Comparison of ENCODE assay signal across 1 cellular context in genomic region chr1:219506337-219506944, GRCh38.
TF ChIP-seq lines count a peak whose summit lies in the region.

No MANE protein-coding gene starts in this region.

TF ChIP-seq in H1, 55 proteins besides CTCF, POLR2A, EP300 and RAD21 (continued from another document):
- no peak for TF ChIP-seq CHD7 (IDR thresholded peaks at IDR 0.05; ENCODE audit: insufficient replicate concordance, low read length)
- TF ChIP-seq BRCA1 (IDR thresholded peaks at IDR 0.05; ENCODE audit: low read depth, low read length) = no peak
- no peak for TF ChIP-seq RFX5 (IDR thresholded peaks at IDR 0.05; ENCODE audit: borderline replicate concordance, low read depth, low read length)
- no peak for TF ChIP-seq BACH1 (IDR thresholded peaks at IDR 0.05; ENCODE audit: low read length)
- no peak for TF ChIP-seq RNF2 (IDR thresholded peaks at IDR 0.05; ENCODE audit: borderline replicate concordance, low read depth, low read length, missing control alignments, poor library complexity, severe bottlenecking)
- TF ChIP-seq TCF12 (IDR thresholded peaks at IDR 0.05; ENCODE audit: low read depth, low read length) = no peak
- TF ChIP-seq POLR2AphosphoS5 (IDR thresholded peaks at IDR 0.05; ENCODE audit: low read depth, low read length) = no peak
- no peak for TF ChIP-seq CHD1 (IDR thresholded peaks at IDR 0.05; ENCODE audit: low read depth, low read length)
- TF ChIP-seq CHD2 (IDR thresholded peaks at IDR 0.05; ENCODE audit: low read length) = no peak
- TF ChIP-seq USF2 (IDR thresholded peaks at IDR 0.05; ENCODE audit: low read length) = no peak
- TF ChIP-seq ZNF274 (IDR thresholded peaks at IDR 0.05; ENCODE audit: borderline replicate concordance, extremely low read depth, low read length) = no peak
- TF ChIP-seq EZH2 (IDR thresholded peaks at IDR 0.05; ENCODE audit: low read depth, low read length, severe bottlenecking) = no peak
- no peak for TF ChIP-seq GABPA (IDR thresholded peaks at IDR 0.05; ENCODE audit: borderline replicate concordance, insufficient read depth, low read length)
- TF ChIP-seq SAP30 (IDR thresholded peaks at IDR 0.05; ENCODE audit: insufficient read depth, insufficient replicate concordance, low read length) = no peak
- no peak for TF ChIP-seq SIX5 (IDR thresholded peaks at IDR 0.05; ENCODE audit: low read depth, low read length)
- TF ChIP-seq MAX (IDR thresholded peaks at IDR 0.05) = no peak
- no peak for TF ChIP-seq NANOG (IDR thresholded peaks at IDR 0.05; ENCODE audit: insufficient read depth, low read depth, low read length, poor library complexity, severe bottlenecking)
- no peak for TF ChIP-seq RXRA (IDR thresholded peaks at IDR 0.05; ENCODE audit: insufficient read depth, low read depth, low read length)
- no peak for TF ChIP-seq SP4 (IDR thresholded peaks at IDR 0.05; ENCODE audit: low read length)
